In the genomic region with DNA sequence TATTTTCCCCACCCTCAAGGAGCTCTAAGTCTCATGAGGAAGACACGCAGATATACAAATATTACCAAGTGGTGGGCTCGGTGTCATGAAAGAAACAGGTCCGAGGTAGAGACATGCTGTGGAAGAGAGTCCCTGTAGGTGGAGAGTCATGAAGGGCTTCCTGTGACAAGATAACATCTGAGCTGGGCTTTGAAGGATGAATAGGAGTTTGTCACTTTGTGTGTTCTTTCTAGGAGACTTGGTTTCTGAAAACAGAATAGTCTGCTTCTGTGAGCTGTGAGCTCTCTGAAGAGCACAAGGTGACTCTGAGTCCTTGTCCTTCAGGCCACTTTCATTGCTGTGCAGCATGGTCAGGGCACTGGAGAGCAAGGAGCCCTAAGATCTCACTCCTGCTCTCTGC, we compare ENCODE assay signal across 2 cellular contexts.
A peak's percentile ranks its signal among the peaks of the same experiment; 100 is the strongest.
TF ChIP-seq lines count a peak whose summit lies in the region.

No MANE protein-coding gene starts in this region.

TF ChIP-seq in HEK293, 187 proteins besides CTCF, POLR2A, EP300 and RAD21:
- TF ChIP-seq ZNF560 (tag by site-specific recombination; IDR thresholded peaks at IDR 0.05; ENCODE audit: borderline replicate concordance) (no peak), PATZ1 (tag by site-specific recombination; IDR thresholded peaks at IDR 0.05) (no peak), ZFP3 (tag by site-specific recombination; IDR thresholded peaks at IDR 0.05; ENCODE audit: low read depth) (peak; percentile 80), ZNF558 (tag by site-specific recombination; IDR thresholded peaks at IDR 0.05) (no peak), ZNF518A (tag by site-specific recombination; conservative IDR thresholded peaks at IDR 0.05; ENCODE audit: low read depth) (no peak), BCL6B (tag by site-specific recombination; IDR thresholded peaks at IDR 0.05) (no peak)
- TF ChIP-seq, protein P1, sequence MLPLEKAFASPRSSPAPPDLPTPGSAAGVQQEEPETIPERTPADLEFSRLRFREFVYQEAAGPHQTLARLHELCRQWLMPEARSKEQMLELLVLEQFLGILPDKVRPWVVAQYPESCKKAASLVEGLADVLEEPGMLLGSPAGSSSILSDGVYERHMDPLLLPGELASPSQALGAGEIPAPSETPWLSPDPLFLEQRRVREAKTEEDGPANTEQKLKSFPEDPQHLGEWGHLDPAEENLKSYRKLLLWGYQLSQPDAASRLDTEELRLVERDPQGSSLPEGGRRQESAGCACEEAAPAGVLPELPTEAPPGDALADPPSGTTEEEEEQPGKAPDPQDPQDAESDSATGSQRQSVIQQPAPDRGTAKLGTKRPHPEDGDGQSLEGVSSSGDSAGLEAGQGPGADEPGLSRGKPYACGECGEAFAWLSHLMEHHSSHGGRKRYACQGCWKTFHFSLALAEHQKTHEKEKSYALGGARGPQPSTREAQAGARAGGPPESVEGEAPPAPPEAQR (tag by site-specific recombination; IDR thresholded peaks at IDR 0.05) = no peak
- TF ChIP-seq, protein P2, sequence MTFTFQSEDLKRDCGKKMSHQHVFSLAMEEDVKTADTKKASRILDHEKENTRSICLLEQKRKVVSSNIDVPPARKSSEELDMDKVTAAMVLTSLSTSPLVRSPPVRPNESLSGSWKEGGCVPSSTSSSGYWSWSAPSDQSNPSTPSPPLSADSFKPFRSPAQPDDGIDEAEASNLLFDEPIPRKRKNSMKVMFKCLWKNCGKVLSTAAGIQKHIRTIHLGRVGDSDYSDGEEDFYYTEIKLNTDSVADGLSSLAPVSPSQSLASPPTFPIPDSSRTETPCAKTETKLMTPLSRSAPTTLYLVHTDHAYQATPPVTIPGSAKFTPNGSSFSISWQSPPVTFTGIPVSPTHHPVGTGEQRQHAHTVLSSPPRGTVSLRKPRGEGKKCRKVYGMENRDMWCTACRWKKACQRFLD (tag by site-specific recombination; IDR thresholded peaks at IDR 0.05) = no peak

TF ChIP-seq in H1, 55 proteins besides CTCF, POLR2A, EP300 and RAD21:
- TF ChIP-seq HDAC6 (IDR thresholded peaks at IDR 0.05; ENCODE audit: low read depth, low read length) (no peak), CHD1 (IDR thresholded peaks at IDR 0.05; ENCODE audit: low read depth, low read length) (no peak), NANOG (IDR thresholded peaks at IDR 0.05; ENCODE audit: insufficient read depth, low read depth, low read length, poor library complexity, severe bottlenecking) (no peak), CHD2 (IDR thresholded peaks at IDR 0.05; ENCODE audit: low read length) (no peak), ZNF274 (IDR thresholded peaks at IDR 0.05; ENCODE audit: borderline replicate concordance, extremely low read depth, low read length) (no peak), SIN3A (conservative IDR thresholded peaks at IDR 0.05 in 1 of 2, IDR thresholded peaks at IDR 0.05 in 1 of 2; ENCODE audit: low read depth in 1 of 2, low read length in 2 of 2) (no peak), FOSL1 (IDR thresholded peaks at IDR 0.05; ENCODE audit: insufficient read depth, low read depth, low read length) (no peak), BRCA1 (IDR thresholded peaks at IDR 0.05; ENCODE audit: low read depth, low read length) (no peak), TAF7 (optimal IDR thresholded peaks at IDR 0.05; ENCODE audit: borderline replicate concordance, low read depth, low read length) (no peak), POLR2AphosphoS5 (IDR thresholded peaks at IDR 0.05; ENCODE audit: low read depth, low read length) (no peak), CBX5 (IDR thresholded peaks at IDR 0.05; ENCODE audit: low read depth, low read length) (no peak), BCL11A (IDR thresholded peaks at IDR 0.05; ENCODE audit: low read depth in 2 of 2, low read length in 2 of 2) (no peak), RBBP5 (IDR thresholded peaks at IDR 0.05; ENCODE audit: borderline replicate concordance, low read depth, low read length) (no peak), NRF1 (IDR thresholded peaks at IDR 0.05; ENCODE audit: low read depth, low read length) (no peak), EZH2 (IDR thresholded peaks at IDR 0.05; ENCODE audit: low read depth, low read length, severe bottlenecking) (no peak), YY1 (IDR thresholded peaks at IDR 0.05; ENCODE audit: low read depth, low read length) (no peak), SP1 (IDR thresholded peaks at IDR 0.05; ENCODE audit: low read depth, low read length) (no peak), JUND (IDR thresholded peaks at IDR 0.05; ENCODE audit: low read length) (no peak), RFX5 (IDR thresholded peaks at IDR 0.05; ENCODE audit: borderline replicate concordance, low read depth, low read length) (no peak)
- TF ChIP-seq, protein P3, sequence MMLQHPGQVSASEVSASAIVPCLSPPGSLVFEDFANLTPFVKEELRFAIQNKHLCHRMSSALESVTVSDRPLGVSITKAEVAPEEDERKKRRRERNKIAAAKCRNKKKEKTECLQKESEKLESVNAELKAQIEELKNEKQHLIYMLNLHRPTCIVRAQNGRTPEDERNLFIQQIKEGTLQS (IDR thresholded peaks at IDR 0.05; ENCODE audit: insufficient read depth, low read depth, low read length) = no peak
TF ChIP-seq in H1: peak in this region for 0.
